In the genomic region with DNA sequence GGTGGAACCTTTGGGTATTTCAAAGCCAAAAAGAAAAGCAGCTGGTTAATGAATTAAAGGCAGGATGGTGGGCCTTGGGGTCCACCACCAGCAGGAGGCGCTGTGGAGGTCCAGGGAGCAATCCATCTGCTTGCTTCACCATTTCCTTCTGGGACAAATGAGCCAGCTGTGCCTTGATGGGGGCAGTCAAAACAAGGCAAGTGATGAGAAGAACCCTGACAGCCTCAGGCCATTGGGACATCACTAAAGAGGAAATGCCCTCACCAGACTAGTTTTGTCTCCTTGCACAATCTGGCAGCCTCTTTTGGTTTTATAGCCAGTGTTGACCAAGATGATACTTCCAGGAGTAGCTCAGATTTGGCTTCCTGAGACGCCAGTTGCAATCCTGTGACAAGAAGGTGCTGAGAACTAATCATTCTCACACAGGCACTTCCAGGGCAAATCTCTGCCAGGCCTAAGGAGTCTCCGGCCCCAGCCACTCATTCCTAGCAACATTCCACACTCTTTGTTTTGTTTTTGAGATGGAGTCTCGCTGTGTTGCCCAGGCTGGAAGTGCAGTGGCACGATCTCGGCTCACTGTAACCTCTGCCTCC, we compare ENCODE assay signal across 8 cellular contexts. TPM values are rescaled to one million over a fixed set of nuclear protein-coding genes. Genes with fewer than 3 reads are reported as not detected.
DNase-seq lines count a peak whose midpoint lies in the region; ATAC-seq and TF ChIP-seq lines count a peak whose summit lies in the region.

No MANE protein-coding gene starts in this region.

- peaks cover 35% of the 10 kb centered on the region for H3K4me1 Mint-ChIP-seq in WTC11

- intact Hi-C loops in left colon (cut with DNase I, micrococcal nuclease): loop anchor here in 1 of 2 donors (10.0 kb wide), 1 partner anchor 80 kb away; no protein-coding TSS in a partner anchor

- POLR2A ChIA-PET in WTC11 (lab: Charles Lee): interaction anchor here (0.9 to 3.1 kb wide), 7 partner anchors 38 to 315 kb away, joined by 3 to 22 read pairs (median 4); a partner anchor contains a TSS

- ATAC-seq in WTC11 (peak; percentile 66), left colon (peak; percentile 46), GM19324 (IDR thresholded peaks at IDR 0.05; ENCODE audit: low FRiP score, unreplicated experiment) (no peak)

- DNase-seq in ELR (ENCODE audit: low read depth): peak; percentile 65
- peak; percentile 89 for DNase-seq in WTC11 (ENCODE audit: low spot score)
- DNase-seq in caudate nucleus (lab: John Stamatoyannopoulos, UW): peak in 36 of 61 donors; percentile 1 to 37 (median 14)
- DNase-seq in left colon: peak; percentile 49 to 88
- DNase-seq in stimulated activated CD4-positive, alpha-beta T cell treated with anti-CD3 and anti-CD28 coated beads, Interleukin-4, amount 100 ng/mL, for 24 hours: peak; percentile 82
- no peak for DNase-seq in occipital lobe (lab: John Stamatoyannopoulos, UW)

- no peaks in the 10 kb centered on the region for H3K9me3 Mint-ChIP-seq in WTC11

- H3K27ac ChIP-seq in caudate nucleus (ENCODE audit: low read depth, low read length): no peak overlapping the region

- no peaks in the 10 kb centered on the region for H3K36me3 Mint-ChIP-seq in WTC11

- CTCF ChIA-PET in WTC11 (lab: Charles Lee): interaction anchor here (0.5 to 3.4 kb wide), 68 partner anchors 11 to 1473 kb away, joined by 3 to 50 read pairs (median 4); a partner anchor contains a TSS

- no peaks in the 10 kb centered on the region for H3K27me3 Mint-ChIP-seq in WTC11 (ENCODE audit: low read depth)

- no peak overlapping the region for H3K4me3 Mint-ChIP-seq in WTC11

- peak; percentile 90 for TF ChIP-seq CTCF in LNCAP (IDR thresholded peaks at IDR 0.05)
- TF ChIP-seq CTCF in WTC11 (IDR thresholded peaks at IDR 0.05): peak; percentile 93

- H3K27ac Mint-ChIP-seq in WTC11: peak overlapping the region; percentile 19; the same call in 1 of the 2 replicates

TF ChIP-seq in WTC11, 78 proteins besides CTCF, POLR2A, EP300 and RAD21:
- TF ChIP-seq ZNF121 (CRISPR knock-in tag; IDR thresholded peaks at IDR 0.05) (peak; percentile 79; the same call in 1 of the 2 replicates), GABPB1 (CRISPR knock-in tag; IDR thresholded peaks at IDR 0.05) (no peak)

RNA-seq across cellular contexts. Expression of a gene that starts 38.2 kb away (rescaled TPM):
- total RNA-seq in WTC11 (2021) (85.5 to 109 TPM (median 91.3 TPM) in 3 replicates), left colon (10 to 100 TPM; 16.1 to 23.9 TPM), occipital lobe (17.3 TPM)
